ENCODE assay signal across 1 cellular context in genomic region chrX:133698298-133698697, GRCh38.
TF ChIP-seq lines count a peak whose summit lies in the region.

No MANE protein-coding gene starts in this region.

TF ChIP-seq in H1, 55 proteins besides CTCF, POLR2A, EP300 and RAD21 (continued from another document):
- TF ChIP-seq ATF2 (IDR thresholded peaks at IDR 0.05; ENCODE audit: low read length) (no peak), CBX5 (IDR thresholded peaks at IDR 0.05; ENCODE audit: low read depth, low read length) (no peak), SIN3A (conservative IDR thresholded peaks at IDR 0.05 in 1 of 2, IDR thresholded peaks at IDR 0.05 in 1 of 2; ENCODE audit: low read depth in 1 of 2, low read length in 2 of 2) (no peak), TCF12 (IDR thresholded peaks at IDR 0.05; ENCODE audit: low read depth, low read length) (no peak), KDM1A (IDR thresholded peaks at IDR 0.05; ENCODE audit: borderline replicate concordance, low read length) (no peak), CBX8 (IDR thresholded peaks at IDR 0.05; ENCODE audit: borderline replicate concordance, low read depth, low read length) (no peak), SP4 (IDR thresholded peaks at IDR 0.05; ENCODE audit: low read length) (no peak)
